ENCODE assay signal across 1 cellular context in the genomic region with DNA sequence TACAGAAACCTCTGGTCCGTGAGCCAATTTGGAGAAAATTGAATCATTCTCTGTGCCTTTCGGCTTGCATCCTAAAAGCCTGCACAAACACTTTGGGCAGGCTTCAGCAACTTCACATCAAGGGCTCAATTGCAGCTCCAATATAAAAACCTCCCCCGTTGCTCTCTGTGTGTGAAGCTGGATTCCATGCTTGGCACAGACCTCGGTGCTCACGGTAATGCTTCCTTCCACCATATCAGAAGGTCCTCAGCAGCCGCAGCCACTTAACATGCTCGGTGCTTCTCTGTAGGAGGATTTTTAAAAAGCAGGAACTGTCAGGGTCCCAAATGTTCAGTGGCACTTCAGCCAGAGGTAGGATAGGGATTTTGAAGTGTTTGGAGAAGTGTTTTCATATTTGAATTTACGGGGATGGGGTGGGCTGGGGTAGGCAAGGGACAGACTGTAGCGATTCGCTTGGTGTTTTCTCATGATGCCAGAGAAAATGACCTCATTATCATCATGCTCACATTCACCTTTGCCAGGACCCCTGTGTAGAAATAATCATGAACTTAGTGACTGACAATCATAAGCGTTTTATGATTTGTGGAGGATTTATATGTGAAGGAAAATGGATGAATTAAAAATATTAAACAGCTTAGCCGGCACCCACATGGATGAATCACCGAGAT.
TF ChIP-seq lines count a peak whose summit lies in the region.

No MANE protein-coding gene starts in this region.

TF ChIP-seq in H1, 55 proteins besides CTCF, POLR2A, EP300 and RAD21 (continued from another document):
- TF ChIP-seq RFX5 (IDR thresholded peaks at IDR 0.05; ENCODE audit: borderline replicate concordance, low read depth, low read length): no peak
- TF ChIP-seq CTBP2 (IDR thresholded peaks at IDR 0.05; ENCODE audit: borderline replicate concordance, insufficient read depth, insufficient read length, low read length): no peak
- TF ChIP-seq BRCA1 (IDR thresholded peaks at IDR 0.05; ENCODE audit: low read depth, low read length): no peak
- TF ChIP-seq GABPA (IDR thresholded peaks at IDR 0.05; ENCODE audit: borderline replicate concordance, insufficient read depth, low read length): no peak
- no peak for TF ChIP-seq ASH2L (IDR thresholded peaks at IDR 0.05; ENCODE audit: low read length)
- no peak for TF ChIP-seq BCL11A (IDR thresholded peaks at IDR 0.05; ENCODE audit: low read depth in 2 of 2, low read length in 2 of 2)
- TF ChIP-seq SP1 (IDR thresholded peaks at IDR 0.05; ENCODE audit: low read depth, low read length): no peak
- TF ChIP-seq EGR1 (IDR thresholded peaks at IDR 0.05; ENCODE audit: borderline replicate concordance, low read depth, low read length): no peak
